ENCODE assay signal across 11 cellular contexts in genomic region chr4:163109967-163110366, GRCh38. TPM values are rescaled to one million over a fixed set of nuclear protein-coding genes. Genes with fewer than 3 reads are reported as not detected.
DNase-seq lines count a peak whose midpoint lies in the region; ATAC-seq and TF ChIP-seq lines count a peak whose summit lies in the region.
"Had no signal": no experiment of that assay in that cellular context is flagged by ENCODE, and none has a peak within 500 bp of the region (broad histone marks: within the 10 kb centered on the region; RNA-seq: fewer than 3 reads in every experiment).

No MANE protein-coding gene starts in this region.

- H3K4me1 Mint-ChIP-seq in WTC11 (peaks cover 3% of the 10 kb centered on the region; the same call in 1 of the 2 replicates), HFFc6 (ENCODE audit: low read depth) (no peaks in the 10 kb centered on the region), endodermal cell (no peaks in the 10 kb centered on the region)

- H3K36me3 ChIP-seq in endodermal cell (ENCODE audit: control insufficient read depth, insufficient read depth, low read length) = no peaks in the 10 kb centered on the region

- CTCF ChIA-PET in WTC11 (lab: Charles Lee) = interaction anchor here (0.5 to 1.9 kb wide), 2 partner anchors 222 to 737 kb away, joined by 4 to 8 read pairs; partner anchors contain the start of gene NPY1R

- WGBS in endodermal cell (ENCODE audit: insufficient coverage in 1 of 2, insufficient read length in 1 of 2), 2 experiments = 83% methylated on average over 1 of the region's 1 CpG; no CpG with 5 or more reads in 1 of the 2 experiments

- H3K9me3 Mint-ChIP-seq in WTC11 (no peaks in the 10 kb centered on the region), HFFc6 (no peaks in the 10 kb centered on the region), endodermal cell (no peaks in the 10 kb centered on the region)
- H3K9me3 Mint-ChIP-seq: natural killer cell had no signal

- TF ChIP-seq CTCF in WTC11 (IDR thresholded peaks at IDR 0.05) = no peak
- no peak for TF ChIP-seq CTCF in HFFc6 (IDR thresholded peaks at IDR 0.05)
- no peak for TF ChIP-seq CTCF in endodermal cell (conservative IDR thresholded peaks at IDR 0.05)

- no peak overlapping the region for H3K4me3 ChIP-seq in endodermal cell (ENCODE audit: low read length)

- H3K27ac Mint-ChIP-seq in WTC11 (no peak overlapping the region), HFFc6 (no peak overlapping the region), endodermal cell (no peak overlapping the region)
- H3K27ac Mint-ChIP-seq: natural killer cell had no signal

- no peak for DNase-seq in WTC11 (ENCODE audit: low spot score)
- DNase-seq in HFFc6 = no peak
- DNase-seq in GOT3 (lab: John Stamatoyannopoulos, UW) = no peak
- DNase-seq in endodermal cell = no peak
- DNase-seq: activated T-cell treated with anti-CD3 and anti-CD28 coated beads for 4 hours, KBM-7, natural killer cell, substantia nigra had no signal

- H3K9ac ChIP-seq in endodermal cell (ENCODE audit: extremely low read depth, low read length, poor library complexity, severe bottlenecking) = no peak overlapping the region

- H3K27ac ChIP-seq in endodermal cell (ENCODE audit: low read depth, low read length) = no peak overlapping the region

- ATAC-seq in GM18909 (IDR thresholded peaks at IDR 0.05; ENCODE audit: poor library complexity, unreplicated experiment) = peak; percentile 71
- peak; percentile 61 for ATAC-seq in GM21515 (IDR thresholded peaks at IDR 0.05; ENCODE audit: unreplicated experiment)
- peak; percentile 60 for ATAC-seq in HG03097 (IDR thresholded peaks at IDR 0.05; ENCODE audit: low FRiP score, unreplicated experiment)
- ATAC-seq in WTC11 = peak; percentile 38; the same call in 1 of the 2 replicates
- ATAC-seq: natural killer cell had no signal

- no peaks in the 10 kb centered on the region for H3K9me3 ChIP-seq in endodermal cell (ENCODE audit: control insufficient read depth, low read length)

- no peak overlapping the region for H3K4me3 Mint-ChIP-seq in WTC11
- no peak overlapping the region for H3K4me3 Mint-ChIP-seq in HFFc6
- no peak overlapping the region for H3K4me3 Mint-ChIP-seq in endodermal cell
- H3K4me3 Mint-ChIP-seq: natural killer cell had no signal

- no peaks in the 10 kb centered on the region for H3K27me3 Mint-ChIP-seq in WTC11 (ENCODE audit: low read depth)
- no peaks in the 10 kb centered on the region for H3K27me3 Mint-ChIP-seq in HFFc6 (ENCODE audit: insufficient read depth)
- H3K27me3 Mint-ChIP-seq in endodermal cell (ENCODE audit: insufficient read depth) = no peaks in the 10 kb centered on the region

- no peaks in the 10 kb centered on the region for H3K4me1 ChIP-seq in endodermal cell (ENCODE audit: control insufficient read depth, insufficient read depth, low read length)

- H3K27me3 ChIP-seq in endodermal cell (ENCODE audit: control insufficient read depth, insufficient read depth, low read length, poor library complexity, severe bottlenecking) = no peaks in the 10 kb centered on the region

- no peaks in the 10 kb centered on the region for H3K36me3 Mint-ChIP-seq in WTC11
- H3K36me3 Mint-ChIP-seq in HFFc6 (ENCODE audit: low read depth) = no peaks in the 10 kb centered on the region
- H3K36me3 Mint-ChIP-seq in endodermal cell (ENCODE audit: low read depth) = no peaks in the 10 kb centered on the region
- H3K36me3 Mint-ChIP-seq: natural killer cell had no signal

- POLR2A ChIA-PET in WTC11 (lab: Charles Lee) = no interaction called here

TF ChIP-seq in WTC11, 78 proteins besides CTCF, POLR2A, EP300 and RAD21:
- TF ChIP-seq FOXK1 (CRISPR knock-in tag; IDR thresholded peaks at IDR 0.05) (no peak), E2F5 (CRISPR knock-in tag; IDR thresholded peaks at IDR 0.05) (no peak), ZNF219 (CRISPR knock-in tag; IDR thresholded peaks at IDR 0.05; ENCODE audit: borderline replicate concordance) (no peak), MXD4 (CRISPR knock-in tag; IDR thresholded peaks at IDR 0.05; ENCODE audit: borderline replicate concordance) (no peak), ATF2 (CRISPR knock-in tag; IDR thresholded peaks at IDR 0.05; ENCODE audit: borderline replicate concordance, low read depth) (no peak), OVOL2 (CRISPR knock-in tag; IDR thresholded peaks at IDR 0.05; ENCODE audit: borderline replicate concordance) (no peak), ZBTB43 (CRISPR knock-in tag; IDR thresholded peaks at IDR 0.05) (no peak), E2F1 (CRISPR knock-in tag; IDR thresholded peaks at IDR 0.05) (no peak), CREB1 (CRISPR knock-in tag; IDR thresholded peaks at IDR 0.05) (no peak)
- TF ChIP-seq, protein P1, sequence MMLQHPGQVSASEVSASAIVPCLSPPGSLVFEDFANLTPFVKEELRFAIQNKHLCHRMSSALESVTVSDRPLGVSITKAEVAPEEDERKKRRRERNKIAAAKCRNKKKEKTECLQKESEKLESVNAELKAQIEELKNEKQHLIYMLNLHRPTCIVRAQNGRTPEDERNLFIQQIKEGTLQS (CRISPR knock-in tag; conservative IDR thresholded peaks at IDR 0.05) = no peak
- TF ChIP-seq, protein P2, sequence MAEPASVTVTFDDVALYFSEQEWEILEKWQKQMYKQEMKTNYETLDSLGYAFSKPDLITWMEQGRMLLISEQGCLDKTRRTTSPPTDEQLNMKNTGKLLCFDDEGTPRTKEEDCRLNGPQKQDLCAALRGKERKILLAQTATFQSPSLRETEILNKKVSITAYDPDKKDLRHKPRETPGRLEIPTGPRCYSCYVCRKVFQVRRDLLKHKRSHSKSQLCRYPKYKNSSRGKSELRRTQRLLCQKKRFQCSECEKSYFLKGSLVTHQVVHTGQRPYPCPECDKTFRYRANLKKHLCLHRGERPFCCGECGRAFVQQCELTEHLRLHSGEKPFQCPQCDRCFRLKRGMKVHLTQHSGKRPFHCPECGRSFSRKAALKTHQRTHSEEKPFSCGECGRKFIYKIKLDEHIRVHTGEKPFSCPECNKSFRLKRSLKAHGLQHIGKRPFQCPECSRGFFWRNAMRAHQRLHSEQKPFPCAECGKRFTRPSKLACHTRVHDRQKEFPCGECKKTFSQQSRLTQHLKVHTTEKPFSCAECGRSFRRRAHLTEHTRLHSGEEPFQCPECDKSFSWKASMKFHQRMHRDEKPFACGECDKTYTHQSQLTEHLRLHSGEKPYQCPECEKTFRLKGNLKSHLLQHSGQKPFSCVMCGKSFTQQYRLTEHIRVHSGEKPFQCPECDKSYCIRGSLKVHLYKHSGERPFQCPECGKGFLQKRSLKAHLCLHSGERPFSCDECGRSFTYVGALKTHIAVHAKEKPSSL (CRISPR knock-in tag; conservative IDR thresholded peaks at IDR 0.05) = no peak

RNA-seq across cellular contexts. Expression of gene NAF1, which starts 56.7 kb away (rescaled TPM):
- total RNA-seq in WTC11 (2021) (36.9 to 40.6 TPM (median 40.0 TPM) in 3 replicates), endodermal cell (10 to 100 TPM; 31.0 to 37.6 TPM)
- total RNA-seq in HFFc6 (2021; fragmentation: NEBNext Ultra II Directional; extraction: Animal tissue kit (Norgen Biotek cat#: 25700)) = 10 to 100 TPM; 15.3 to 18.3 (median 16.5) TPM
- 27.3 TPM for polyA plus RNA-seq in endodermal cell (2013, experiment 1 of 2)
- 24.6 TPM for polyA plus RNA-seq in endodermal cell (2013, experiment 2 of 2)
